In the genomic region with DNA sequence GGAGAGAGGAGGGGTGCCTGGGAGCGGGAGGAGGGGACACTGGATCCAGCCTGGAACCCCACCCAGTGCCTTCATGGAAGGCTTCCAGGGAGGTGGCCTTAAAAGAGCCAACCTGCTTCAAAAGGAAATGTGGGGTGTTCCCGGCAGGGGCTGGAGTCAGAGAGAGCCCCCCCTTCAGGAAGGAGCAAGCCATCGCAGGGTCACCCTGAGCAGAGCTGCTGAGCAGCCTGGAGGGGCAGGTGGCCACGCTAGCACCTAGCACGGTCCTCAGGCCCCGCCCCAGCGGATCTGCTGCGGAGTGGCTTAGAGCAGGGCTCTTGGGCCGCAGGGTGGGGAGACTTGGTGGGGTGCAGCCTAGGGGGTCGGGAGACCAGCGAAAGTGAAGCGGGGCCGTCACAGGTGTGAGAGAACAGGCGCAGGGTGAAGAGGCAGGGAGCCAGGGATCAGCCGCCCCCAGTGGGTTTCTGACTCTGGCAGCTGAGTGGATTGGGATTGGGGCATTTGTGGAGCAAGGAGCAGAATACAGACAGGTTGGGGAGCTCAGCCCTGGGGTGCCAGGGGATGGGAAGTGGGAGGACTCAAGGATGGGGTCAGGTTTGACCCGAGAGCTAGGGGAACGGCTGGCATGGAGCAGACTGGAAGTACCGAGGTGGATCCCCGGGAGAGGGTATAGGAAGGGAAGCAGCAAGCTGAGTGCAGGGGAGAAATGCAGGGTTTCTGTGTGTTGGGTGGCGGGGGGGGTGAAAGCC, we compare ENCODE assay signal across 1 cellular context.
TF ChIP-seq lines count a peak whose summit lies in the region.

No MANE protein-coding gene starts in this region.

TF ChIP-seq in GM23338, 12 proteins besides CTCF, POLR2A, EP300 and RAD21:
- no peak for TF ChIP-seq ZNF114 (CRISPR knock-in tag; IDR thresholded peaks at IDR 0.05)
- no peak for TF ChIP-seq ZNF331 (CRISPR knock-in tag; IDR thresholded peaks at IDR 0.05; ENCODE audit: low read depth)
- TF ChIP-seq, protein P1, sequence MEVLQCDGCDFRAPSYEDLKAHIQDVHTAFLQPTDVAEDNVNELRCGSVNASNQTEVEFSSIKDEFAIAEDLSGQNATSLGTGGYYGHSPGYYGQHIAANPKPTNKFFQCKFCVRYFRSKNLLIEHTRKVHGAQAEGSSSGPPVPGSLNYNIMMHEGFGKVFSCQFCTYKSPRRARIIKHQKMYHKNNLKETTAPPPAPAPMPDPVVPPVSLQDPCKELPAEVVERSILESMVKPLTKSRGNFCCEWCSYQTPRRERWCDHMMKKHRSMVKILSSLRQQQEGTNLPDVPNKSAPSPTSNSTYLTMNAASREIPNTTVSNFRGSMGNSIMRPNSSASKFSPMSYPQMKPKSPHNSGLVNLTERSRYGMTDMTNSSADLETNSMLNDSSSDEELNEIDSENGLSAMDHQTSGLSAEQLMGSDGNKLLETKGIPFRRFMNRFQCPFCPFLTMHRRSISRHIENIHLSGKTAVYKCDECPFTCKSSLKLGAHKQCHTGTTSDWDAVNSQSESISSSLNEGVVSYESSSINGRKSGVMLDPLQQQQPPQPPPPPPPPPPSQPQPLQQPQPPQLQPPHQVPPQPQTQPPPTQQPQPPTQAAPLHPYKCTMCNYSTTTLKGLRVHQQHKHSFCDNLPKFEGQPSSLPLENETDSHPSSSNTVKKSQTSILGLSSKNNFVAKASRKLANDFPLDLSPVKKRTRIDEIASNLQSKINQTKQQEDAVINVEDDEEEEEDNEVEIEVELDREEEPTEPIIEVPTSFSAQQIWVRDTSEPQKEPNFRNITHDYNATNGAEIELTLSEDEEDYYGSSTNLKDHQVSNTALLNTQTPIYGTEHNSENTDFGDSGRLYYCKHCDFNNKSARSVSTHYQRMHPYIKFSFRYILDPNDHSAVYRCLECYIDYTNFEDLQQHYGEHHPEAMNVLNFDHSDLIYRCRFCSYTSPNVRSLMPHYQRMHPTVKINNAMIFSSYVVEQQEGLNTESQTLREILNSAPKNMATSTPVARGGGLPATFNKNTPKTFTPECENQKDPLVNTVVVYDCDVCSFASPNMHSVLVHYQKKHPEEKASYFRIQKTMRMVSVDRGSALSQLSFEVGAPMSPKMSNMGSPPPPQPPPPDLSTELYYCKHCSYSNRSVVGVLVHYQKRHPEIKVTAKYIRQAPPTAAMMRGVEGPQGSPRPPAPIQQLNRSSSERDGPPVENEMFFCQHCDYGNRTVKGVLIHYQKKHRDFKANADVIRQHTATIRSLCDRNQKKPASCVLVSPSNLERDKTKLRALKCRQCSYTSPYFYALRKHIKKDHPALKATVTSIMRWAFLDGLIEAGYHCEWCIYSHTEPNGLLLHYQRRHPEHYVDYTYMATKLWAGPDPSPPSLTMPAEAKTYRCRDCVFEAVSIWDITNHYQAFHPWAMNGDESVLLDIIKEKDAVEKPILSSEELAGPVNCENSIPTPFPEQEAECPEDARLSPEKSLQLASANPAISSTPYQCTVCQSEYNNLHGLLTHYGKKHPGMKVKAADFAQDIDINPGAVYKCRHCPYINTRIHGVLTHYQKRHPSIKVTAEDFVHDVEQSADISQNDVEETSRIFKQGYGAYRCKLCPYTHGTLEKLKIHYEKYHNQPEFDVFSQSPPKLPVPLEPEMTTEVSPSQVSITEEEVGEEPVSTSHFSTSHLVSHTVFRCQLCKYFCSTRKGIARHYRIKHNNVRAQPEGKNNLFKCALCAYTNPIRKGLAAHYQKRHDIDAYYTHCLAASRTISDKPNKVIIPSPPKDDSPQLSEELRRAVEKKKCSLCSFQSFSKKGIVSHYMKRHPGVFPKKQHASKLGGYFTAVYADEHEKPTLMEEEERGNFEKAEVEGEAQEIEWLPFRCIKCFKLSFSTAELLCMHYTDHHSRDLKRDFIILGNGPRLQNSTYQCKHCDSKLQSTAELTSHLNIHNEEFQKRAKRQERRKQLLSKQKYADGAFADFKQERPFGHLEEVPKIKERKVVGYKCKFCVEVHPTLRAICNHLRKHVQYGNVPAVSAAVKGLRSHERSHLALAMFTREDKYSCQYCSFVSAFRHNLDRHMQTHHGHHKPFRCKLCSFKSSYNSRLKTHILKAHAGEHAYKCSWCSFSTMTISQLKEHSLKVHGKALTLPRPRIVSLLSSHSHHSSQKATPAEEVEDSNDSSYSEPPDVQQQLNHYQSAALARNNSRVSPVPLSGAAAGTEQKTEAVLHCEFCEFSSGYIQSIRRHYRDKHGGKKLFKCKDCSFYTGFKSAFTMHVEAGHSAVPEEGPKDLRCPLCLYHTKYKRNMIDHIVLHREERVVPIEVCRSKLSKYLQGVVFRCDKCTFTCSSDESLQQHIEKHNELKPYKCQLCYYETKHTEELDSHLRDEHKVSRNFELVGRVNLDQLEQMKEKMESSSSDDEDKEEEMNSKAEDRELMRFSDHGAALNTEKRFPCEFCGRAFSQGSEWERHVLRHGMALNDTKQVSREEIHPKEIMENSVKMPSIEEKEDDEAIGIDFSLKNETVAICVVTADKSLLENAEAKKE (CRISPR knock-in tag; IDR thresholded peaks at IDR 0.05) = no peak
- TF ChIP-seq, protein P2, sequence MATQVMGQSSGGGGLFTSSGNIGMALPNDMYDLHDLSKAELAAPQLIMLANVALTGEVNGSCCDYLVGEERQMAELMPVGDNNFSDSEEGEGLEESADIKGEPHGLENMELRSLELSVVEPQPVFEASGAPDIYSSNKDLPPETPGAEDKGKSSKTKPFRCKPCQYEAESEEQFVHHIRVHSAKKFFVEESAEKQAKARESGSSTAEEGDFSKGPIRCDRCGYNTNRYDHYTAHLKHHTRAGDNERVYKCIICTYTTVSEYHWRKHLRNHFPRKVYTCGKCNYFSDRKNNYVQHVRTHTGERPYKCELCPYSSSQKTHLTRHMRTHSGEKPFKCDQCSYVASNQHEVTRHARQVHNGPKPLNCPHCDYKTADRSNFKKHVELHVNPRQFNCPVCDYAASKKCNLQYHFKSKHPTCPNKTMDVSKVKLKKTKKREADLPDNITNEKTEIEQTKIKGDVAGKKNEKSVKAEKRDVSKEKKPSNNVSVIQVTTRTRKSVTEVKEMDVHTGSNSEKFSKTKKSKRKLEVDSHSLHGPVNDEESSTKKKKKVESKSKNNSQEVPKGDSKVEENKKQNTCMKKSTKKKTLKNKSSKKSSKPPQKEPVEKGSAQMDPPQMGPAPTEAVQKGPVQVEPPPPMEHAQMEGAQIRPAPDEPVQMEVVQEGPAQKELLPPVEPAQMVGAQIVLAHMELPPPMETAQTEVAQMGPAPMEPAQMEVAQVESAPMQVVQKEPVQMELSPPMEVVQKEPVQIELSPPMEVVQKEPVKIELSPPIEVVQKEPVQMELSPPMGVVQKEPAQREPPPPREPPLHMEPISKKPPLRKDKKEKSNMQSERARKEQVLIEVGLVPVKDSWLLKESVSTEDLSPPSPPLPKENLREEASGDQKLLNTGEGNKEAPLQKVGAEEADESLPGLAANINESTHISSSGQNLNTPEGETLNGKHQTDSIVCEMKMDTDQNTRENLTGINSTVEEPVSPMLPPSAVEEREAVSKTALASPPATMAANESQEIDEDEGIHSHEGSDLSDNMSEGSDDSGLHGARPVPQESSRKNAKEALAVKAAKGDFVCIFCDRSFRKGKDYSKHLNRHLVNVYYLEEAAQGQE (IDR thresholded peaks at IDR 0.05; ENCODE audit: unreplicated experiment) = no peak
- no peak for TF ChIP-seq STAT1 (IDR thresholded peaks at IDR 0.05; ENCODE audit: unreplicated experiment)
- TF ChIP-seq, protein P3, sequence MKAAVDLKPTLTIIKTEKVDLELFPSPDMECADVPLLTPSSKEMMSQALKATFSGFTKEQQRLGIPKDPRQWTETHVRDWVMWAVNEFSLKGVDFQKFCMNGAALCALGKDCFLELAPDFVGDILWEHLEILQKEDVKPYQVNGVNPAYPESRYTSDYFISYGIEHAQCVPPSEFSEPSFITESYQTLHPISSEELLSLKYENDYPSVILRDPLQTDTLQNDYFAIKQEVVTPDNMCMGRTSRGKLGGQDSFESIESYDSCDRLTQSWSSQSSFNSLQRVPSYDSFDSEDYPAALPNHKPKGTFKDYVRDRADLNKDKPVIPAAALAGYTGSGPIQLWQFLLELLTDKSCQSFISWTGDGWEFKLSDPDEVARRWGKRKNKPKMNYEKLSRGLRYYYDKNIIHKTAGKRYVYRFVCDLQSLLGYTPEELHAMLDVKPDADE (IDR thresholded peaks at IDR 0.05) = no peak
- no peak for TF ChIP-seq POLR2AphosphoS5 (IDR thresholded peaks at IDR 0.05; ENCODE audit: low read depth)
- TF ChIP-seq EZH2phosphoT487 (IDR thresholded peaks at IDR 0.05; ENCODE audit: unreplicated experiment) = no peak
- no peak for TF ChIP-seq CREB1 (CRISPR knock-in tag; IDR thresholded peaks at IDR 0.05; ENCODE audit: low read depth)
- no peak for TF ChIP-seq JUNB (IDR thresholded peaks at IDR 0.05; ENCODE audit: unreplicated experiment)
- TF ChIP-seq NANOG (IDR thresholded peaks at IDR 0.05; ENCODE audit: borderline replicate concordance) = no peak
- TF ChIP-seq EZH2 (IDR thresholded peaks at IDR 0.05; ENCODE audit: low read depth, unreplicated experiment) = no peak
